Comparison of ENCODE assay signal across 12 cellular contexts in the genomic region with DNA sequence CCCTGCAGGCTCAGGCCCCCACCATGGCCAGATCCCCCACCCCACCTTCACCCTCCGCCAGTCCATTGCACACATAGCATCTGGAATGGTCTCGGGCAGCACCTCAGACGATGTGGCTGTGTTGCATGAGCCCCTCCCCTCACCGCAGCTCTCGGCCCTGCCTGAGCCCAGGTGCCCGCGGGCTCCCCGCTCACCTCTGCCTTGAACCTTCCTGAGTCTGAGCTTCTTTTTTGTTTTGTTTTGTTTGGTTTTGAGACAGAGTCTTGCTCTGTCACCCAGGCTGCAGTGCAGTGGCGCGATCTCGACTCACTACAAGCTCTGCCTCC.
"Had no signal": no experiment of that assay in that cellular context is flagged by ENCODE, and none has a peak within 500 bp of the region (broad histone marks: within the 10 kb centered on the region; RNA-seq: fewer than 3 reads in every experiment).

No MANE protein-coding gene starts in this region.

- H3K9me3 Mint-ChIP-seq: natural killer cell treated with Interleukin-12 subunit alpha and Interleukin-12 subunit beta and Interleukin-15 and Interleukin-18, amount 100 ng/mL, for 72 hours had no signal

- H3K36me3 ChIP-seq: heart right ventricle, suprapubic skin, upper lobe of left lung had no signal

- H3K27me3 ChIP-seq: heart right ventricle, left lung, suprapubic skin, upper lobe of left lung had no signal

- H3K27ac ChIP-seq: heart right ventricle, left lung, suprapubic skin, upper lobe of left lung, WERI-Rb-1 had no signal

- H3K4me3 Mint-ChIP-seq: activated CD8-positive, alpha-beta memory T cell treated with anti-CD3 and anti-CD28 coated beads, Interleukin-2, amount 10 ng/mL, durations not matched to agents 7 days and 5 days; natural killer cell treated with Interleukin-12 subunit alpha and Interleukin-12 subunit beta and Interleukin-15 and Interleukin-18, amount 100 ng/mL, for 72 hours had no signal

- DNase-seq: activated CD8-positive, alpha-beta memory T cell treated with anti-CD3 and anti-CD28 coated beads, Interleukin-2, amount 10 ng/mL, durations not matched to agents 7 days and 5 days; activated gamma-delta T cell; aorta; stimulated activated CD4-positive, alpha-beta T cell treated with anti-CD3 and anti-CD28 coated beads, Interleukin-2, amount 100 ng/mL, for 48 hours; stimulated activated naive CD8-positive, alpha-beta T cell treated with anti-CD3 and anti-CD28 coated beads, Interleukin-15, Interleukin-2, amounts not matched to agents 100 U/mL and 50 U/mL, for 24 hours; T1000 had no signal

- H3K4me1 ChIP-seq: left lung, suprapubic skin, upper lobe of left lung had no signal

- H3K4me3 ChIP-seq: heart right ventricle, left lung, suprapubic skin, upper lobe of left lung had no signal

- H3K9me3 ChIP-seq: heart right ventricle, left lung, suprapubic skin, upper lobe of left lung had no signal

- H3K27me3 Mint-ChIP-seq: activated CD8-positive, alpha-beta memory T cell treated with anti-CD3 and anti-CD28 coated beads, Interleukin-2, amount 10 ng/mL, durations not matched to agents 7 days and 5 days; natural killer cell treated with Interleukin-12 subunit alpha and Interleukin-12 subunit beta and Interleukin-15 and Interleukin-18, amount 100 ng/mL, for 72 hours had no signal

- H3K36me3 Mint-ChIP-seq: natural killer cell treated with Interleukin-12 subunit alpha and Interleukin-12 subunit beta and Interleukin-15 and Interleukin-18, amount 100 ng/mL, for 72 hours had no signal
